20 cellular contexts compared by ENCODE assay signal in genomic region chr1:152924191-152924590, GRCh38. TPM values are rescaled to one million over a fixed set of nuclear protein-coding genes. Genes with fewer than 3 reads are reported as not detected.
DNase-seq lines count a peak whose midpoint lies in the region; ATAC-seq and TF ChIP-seq lines count a peak whose summit lies in the region.
"Had no signal": no experiment of that assay in that cellular context is flagged by ENCODE, and none has a peak within 500 bp of the region (broad histone marks: within the 10 kb centered on the region; RNA-seq: fewer than 3 reads in every experiment).

No MANE protein-coding gene starts in this region.

- H3K9ac ChIP-seq in SK-N-SH (no peak overlapping the region), mammary epithelial cell (ENCODE audit: insufficient read depth, low read length) (no peak overlapping the region)

- no peaks in the 10 kb centered on the region for H3K36me3 Mint-ChIP-seq in activated naive CD8-positive, alpha-beta T cell treated with anti-CD3 and anti-CD28 coated beads, Interleukin-2, amount 50 U/mL, for 24 hours (ENCODE audit: low read depth)
- H3K36me3 Mint-ChIP-seq: CD4-positive, CD25-positive, alpha-beta regulatory T cell; T-cell had no signal

- no peaks in the 10 kb centered on the region for H3F3A ChIP-seq in SK-N-SH (replicated peaks; ENCODE audit: insufficient read depth)

- intact Hi-C loops in mammary epithelial cell (cut with micrococcal nuclease) = loop anchor here (2.0 kb wide), 1 partner anchor 17 kb away; no protein-coding TSS in a partner anchor

- no peak for TF ChIP-seq RAD21 in SK-N-SH (IDR thresholded peaks at IDR 0.05; ENCODE audit: low read length)

- no peaks in the 10 kb centered on the region for H3K79me2 ChIP-seq in SK-N-SH (ENCODE audit: insufficient read depth)
- H3K79me2 ChIP-seq in mammary epithelial cell (ENCODE audit: insufficient read depth, low read length) = no peaks in the 10 kb centered on the region

- H3K4me3 ChIP-seq in SK-N-SH (ENCODE audit: low read depth in 2 of 2, low read length in 1 of 2) (no peak overlapping the region), mammary epithelial cell (replicated peaks in 1 of 3; ENCODE audit: insufficient read depth in 1 of 3, low read depth in 2 of 3, low read length in 3 of 3) (no peak overlapping the region)
- H3K4me3 ChIP-seq: SJSA1 had no signal

- H3K9me3 Mint-ChIP-seq in activated naive CD8-positive, alpha-beta T cell treated with anti-CD3 and anti-CD28 coated beads, Interleukin-2, amount 50 U/mL, for 24 hours = no peaks in the 10 kb centered on the region
- H3K9me3 Mint-ChIP-seq: T-cell had no signal

- dilution Hi-C loops in mammary epithelial cell (cut with HindIII; ENCODE audit: low sequenced_read_pairs) = no loop called here

- DNase-seq in SK-N-SH (no peak), mammary epithelial cell (peak; percentile 73), NCI-H146 (lab: John Stamatoyannopoulos, UW) (no peak)
- DNase-seq in activated naive CD8-positive, alpha-beta T cell treated with anti-CD3 and anti-CD28 coated beads, Interleukin-2, amount 50 U/mL, for 24 hours = no peak
- DNase-seq: ACHN; CD4-positive, CD25-positive, alpha-beta regulatory T cell; H9; MM.1S; NCI-H1694; NCI-H2171 treated with DMSO at 0.1 percent for 48 hours; NCI-H524; NK-92 treated with Interleukin-12 subunit alpha and Interleukin-12 subunit beta, amount 100 ng/mL, for 24 hours; OCI-M1; T-cell had no signal

- H4K20me1 ChIP-seq in SK-N-SH (ENCODE audit: insufficient read depth) = no peaks in the 10 kb centered on the region
- H4K20me1 ChIP-seq in mammary epithelial cell (ENCODE audit: insufficient read depth, low read length) = no peaks in the 10 kb centered on the region

- no peaks in the 10 kb centered on the region for H3K4me1 Mint-ChIP-seq in activated naive CD8-positive, alpha-beta T cell treated with anti-CD3 and anti-CD28 coated beads, Interleukin-2, amount 50 U/mL, for 24 hours
- H3K4me1 Mint-ChIP-seq: CD4-positive, CD25-positive, alpha-beta regulatory T cell; H9; T-cell had no signal

- H3K4me3 Mint-ChIP-seq in activated naive CD8-positive, alpha-beta T cell treated with anti-CD3 and anti-CD28 coated beads, Interleukin-2, amount 50 U/mL, for 24 hours = no peak overlapping the region
- H3K4me3 Mint-ChIP-seq: CD4-positive, CD25-positive, alpha-beta regulatory T cell; H9; T-cell had no signal

- no peak overlapping the region for H3K27ac Mint-ChIP-seq in activated naive CD8-positive, alpha-beta T cell treated with anti-CD3 and anti-CD28 coated beads, Interleukin-2, amount 50 U/mL, for 24 hours
- H3K27ac Mint-ChIP-seq: H9, T-cell had no signal

- H3K27ac ChIP-seq in SK-N-SH (ENCODE audit: low read depth in 2 of 2, low read length in 1 of 2) (no peak overlapping the region), mammary epithelial cell (ENCODE audit: insufficient read depth, low read depth, low read length) (no peak overlapping the region)
- H3K27ac ChIP-seq: RWPE1, SJSA1 had no signal

- no peak for TF ChIP-seq EP300 in SK-N-SH (IDR thresholded peaks at IDR 0.05; ENCODE audit: borderline replicate concordance in 1 of 2, low read depth in 1 of 2, low read length in 1 of 2)

- no peaks in the 10 kb centered on the region for H3K9me2 ChIP-seq in SK-N-SH

- no peak overlapping the region for H2AFZ ChIP-seq in SK-N-SH (ENCODE audit: low read depth)
- peak overlapping the region; percentile 64 for H2AFZ ChIP-seq in mammary epithelial cell (ENCODE audit: low read depth, low read length)

- peaks cover 6% of the 10 kb centered on the region for H3K27me3 Mint-ChIP-seq in activated naive CD8-positive, alpha-beta T cell treated with anti-CD3 and anti-CD28 coated beads, Interleukin-2, amount 50 U/mL, for 24 hours

- H3K36me3 ChIP-seq in SK-N-SH (replicated peaks in 1 of 2; ENCODE audit: control insufficient read depth in 1 of 2, insufficient read depth in 2 of 2, low read length in 1 of 2) = no peaks in the 10 kb centered on the region
- no peaks in the 10 kb centered on the region for H3K36me3 ChIP-seq in mammary epithelial cell (ENCODE audit: insufficient read depth, low read length)
- H3K36me3 ChIP-seq: SJSA1 had no signal

- 23% methylated on average over 2 of the region's 2 CpGs for WGBS in SK-N-SH (ENCODE audit: low lambda C conversion rate)
- WGBS in mammary epithelial cell (ENCODE audit: low coverage, missing lambda C conversion rate) = 0% methylated on average over 2 of the region's 2 CpGs

- H3K4me2 ChIP-seq in SK-N-SH = no peak overlapping the region
- H3K4me2 ChIP-seq in mammary epithelial cell (ENCODE audit: insufficient read depth, low read depth, low read length) = no peak overlapping the region

- no TSS peak for BruUV-seq in mammary epithelial cell (replicated peaks; lab: Mats Ljungman, UMichigan)

- POLR2A ChIA-PET in SK-N-SH (lab: Yijun Ruan, JAX) = no interaction called here

- TF ChIP-seq CTCF in SK-N-SH (IDR thresholded peaks at IDR 0.05) (no peak), mammary epithelial cell (conservative IDR thresholded peaks at IDR 0.05 in 1 of 2, IDR thresholded peaks at IDR 0.05 in 1 of 2; ENCODE audit: extremely low read depth in 1 of 2, insufficient read depth in 1 of 2, low read depth in 1 of 2, low read length in 2 of 2) (peak in 1 of 2 donors; percentile 13)

- H3K27me3 ChIP-seq in SK-N-SH (ENCODE audit: insufficient read depth) (no peaks in the 10 kb centered on the region), mammary epithelial cell (ENCODE audit: insufficient read depth, low read length) (no peaks in the 10 kb centered on the region)
- H3K27me3 ChIP-seq: SJSA1 had no signal

- peak; percentile 26; the same call in 1 of the 3 replicates for ATAC-seq in SK-N-SH treated with all-trans-retinoic acid at 6 μM for 48 hours
- peak; percentile 42 for ATAC-seq in GM18867 (IDR thresholded peaks at IDR 0.05; ENCODE audit: unreplicated experiment)
- ATAC-seq in activated naive CD8-positive, alpha-beta T cell treated with anti-CD3 and anti-CD28 coated beads, Interleukin-2, amount 50 U/mL, for 24 hours = no peak
- ATAC-seq in HG03354 (IDR thresholded peaks at IDR 0.05; ENCODE audit: poor library complexity, severe bottlenecking, unreplicated experiment) = no peak
- ATAC-seq: HepG2, T-cell had no signal

- no peaks in the 10 kb centered on the region for H3K4me1 ChIP-seq in SK-N-SH (ENCODE audit: control insufficient read depth in 1 of 2, insufficient read depth in 2 of 2, low read depth in 1 of 2, low read length in 1 of 2)
- H3K4me1 ChIP-seq in mammary epithelial cell (ENCODE audit: insufficient read depth, low read length) = peaks cover 12% of the 10 kb centered on the region
- H3K4me1 ChIP-seq: SJSA1 had no signal

- H3K9me3 ChIP-seq in SK-N-SH (no peaks in the 10 kb centered on the region), mammary epithelial cell (replicated peaks; ENCODE audit: insufficient read depth, low read length) (no peaks in the 10 kb centered on the region)
- H3K9me3 ChIP-seq: SJSA1 had no signal

- CTCF ChIA-PET in SK-N-SH (lab: Yijun Ruan, JAX) (no interaction called here), mammary epithelial cell (lab: Charles Lee; ENCODE audit: low non-redundant PET) (interaction anchor here (1.0 kb wide), 1 partner anchor 269 kb away, joined by 3 read pairs; no protein-coding TSS in a partner anchor)

- in situ Hi-C loops in mammary epithelial cell (cut with MboI; ENCODE audit: low sequenced_read_pairs in 2 of 2) = loop anchor here in 1 of 2 donors (10.0 kb wide), 1 partner anchor 271 kb away; no protein-coding TSS in a partner anchor

TF ChIP-seq in SK-N-SH treated with all-trans-retinoic acid at 6 μM for 48 hours, 23 proteins besides CTCF, POLR2A, EP300 and RAD21 (continues in another document):
- TF ChIP-seq CSDC2 (CRISPR knock-in tag; IDR thresholded peaks at IDR 0.05) = no peak
- TF ChIP-seq ZNF70 (CRISPR knock-in tag; IDR thresholded peaks at IDR 0.05) = no peak

TF ChIP-seq in SK-N-SH, 30 proteins besides CTCF, POLR2A, EP300 and RAD21 (continues in another document):
- TF ChIP-seq MEF2A (IDR thresholded peaks at IDR 0.05; ENCODE audit: borderline replicate concordance, low read depth) (no peak), FOSL2 (IDR thresholded peaks at IDR 0.05; ENCODE audit: borderline replicate concordance, low read depth) (no peak)

RNA-seq across cellular contexts. Expression of gene IVL, which starts 15.8 kb away (rescaled TPM):
- polyA plus RNA-seq in SK-N-SH (2012; rRNA removed) (0.64 and 0.86 TPM in 2 replicates), mammary epithelial cell (21.5 TPM)
- polyA plus RNA-seq in SK-N-SH (2012; cell fraction: cytosol; rRNA removed) = 0.42 TPM in 2 replicates
- polyA plus RNA-seq in SK-N-SH (2012; cell fraction: nucleus; rRNA removed) = 0.83 and 1.1 TPM in 2 replicates
- total RNA-seq in mammary epithelial cell = 10 to 100 TPM in 1 of 2 donors, under 1 TPM in 1; 0.50 to 19.1 TPM
- 11.8 TPM for polyA minus RNA-seq in mammary epithelial cell
- total RNA-seq: CD4-positive, CD25-positive, alpha-beta regulatory T cell; H9; HepG2; SJSA1; T-cell had no signal
- polyA plus RNA-seq: CD4-positive, CD25-positive, alpha-beta regulatory T cell; HepG2 had no signal

RNA-seq across cellular contexts. Expression of gene SPRR5, which starts 22.8 kb away (rescaled TPM):
- not detected in 2 replicates for polyA plus RNA-seq in SK-N-SH (2012; rRNA removed)
- polyA plus RNA-seq in SK-N-SH (2012; cell fraction: cytosol; rRNA removed) = not detected in 2 replicates
- polyA plus RNA-seq in SK-N-SH (2012; cell fraction: nucleus; rRNA removed) = not detected in 2 replicates
- total RNA-seq in mammary epithelial cell = under 1 TPM in 1 of 2 donors, not detected in 1; 0.78 TPM
- not detected for polyA plus RNA-seq in mammary epithelial cell
- not detected for polyA minus RNA-seq in mammary epithelial cell
- total RNA-seq: CD4-positive, CD25-positive, alpha-beta regulatory T cell; H9; HepG2; SJSA1; T-cell had no signal
- polyA plus RNA-seq: CD4-positive, CD25-positive, alpha-beta regulatory T cell; HepG2 had no signal

RNA-seq across cellular contexts. Expression of gene SMCP, which starts 46.1 kb away (rescaled TPM):
- not detected in 2 replicates for polyA plus RNA-seq in SK-N-SH (2012; rRNA removed)
- polyA plus RNA-seq in SK-N-SH (2012; cell fraction: cytosol; rRNA removed) = not detected in 2 replicates
- not detected in 2 replicates for polyA plus RNA-seq in SK-N-SH (2012; cell fraction: nucleus; rRNA removed)
- total RNA-seq in mammary epithelial cell = not detected
- polyA plus RNA-seq in mammary epithelial cell = not detected
- polyA minus RNA-seq in mammary epithelial cell = not detected
- total RNA-seq: CD4-positive, CD25-positive, alpha-beta regulatory T cell; H9; HepG2; SJSA1; T-cell had no signal
- polyA plus RNA-seq: CD4-positive, CD25-positive, alpha-beta regulatory T cell; HepG2 had no signal

RNA-seq across cellular contexts. Expression of gene SPRR4, which starts 46.3 kb away (rescaled TPM):
- polyA plus RNA-seq in SK-N-SH (2012; rRNA removed) (not detected in 2 replicates), mammary epithelial cell (0.11 TPM)
- polyA plus RNA-seq in SK-N-SH (2012; cell fraction: cytosol; rRNA removed) = not detected in 2 replicates
- not detected in 2 replicates for polyA plus RNA-seq in SK-N-SH (2012; cell fraction: nucleus; rRNA removed)
- not detected for total RNA-seq in mammary epithelial cell
- not detected for polyA minus RNA-seq in mammary epithelial cell
- total RNA-seq: CD4-positive, CD25-positive, alpha-beta regulatory T cell; H9; HepG2; SJSA1; T-cell had no signal
- polyA plus RNA-seq: CD4-positive, CD25-positive, alpha-beta regulatory T cell; HepG2 had no signal

RNA-seq across cellular contexts. Expression of gene SPRR1A, which starts 59.7 kb away (rescaled TPM):
- polyA plus RNA-seq in SK-N-SH (2012; rRNA removed) (not detected in 2 replicates), mammary epithelial cell (not detected)
- polyA plus RNA-seq in SK-N-SH (2012; cell fraction: cytosol; rRNA removed) = not detected in 2 replicates
- polyA plus RNA-seq in SK-N-SH (2012; cell fraction: nucleus; rRNA removed) = not detected in 2 replicates
- total RNA-seq in mammary epithelial cell = 1 to 10 TPM in 1 of 2 donors, not detected in 1; 5.2 TPM
- not detected for polyA minus RNA-seq in mammary epithelial cell
- total RNA-seq: CD4-positive, CD25-positive, alpha-beta regulatory T cell; H9; HepG2; SJSA1; T-cell had no signal
- polyA plus RNA-seq: CD4-positive, CD25-positive, alpha-beta regulatory T cell; HepG2 had no signal

Comparison
In these comparisons a context has a peak if more than half of its experiments do, and no peak if none do; other contexts are left out.
1. ATAC-seq: peak in SK-N-SH treated with all-trans-retinoic acid at 6 μM for 48 hours (single experiment) and GM18867 (single experiment); none in activated naive CD8-positive, alpha-beta T cell treated with anti-CD3 and anti-CD28 coated beads, Interleukin-2, amount 50 U/mL, for 24 hours (single experiment) and HG03354 (single experiment).
2. RNA of gene IVL, which starts 15.8 kb away (polyA plus RNA-seq): 21.5 TPM in mammary epithelial cell (single experiment); 0.42 to 1.1 TPM in SK-N-SH; every median in the first group is over 10 times any median in the second.